In the genomic region with DNA sequence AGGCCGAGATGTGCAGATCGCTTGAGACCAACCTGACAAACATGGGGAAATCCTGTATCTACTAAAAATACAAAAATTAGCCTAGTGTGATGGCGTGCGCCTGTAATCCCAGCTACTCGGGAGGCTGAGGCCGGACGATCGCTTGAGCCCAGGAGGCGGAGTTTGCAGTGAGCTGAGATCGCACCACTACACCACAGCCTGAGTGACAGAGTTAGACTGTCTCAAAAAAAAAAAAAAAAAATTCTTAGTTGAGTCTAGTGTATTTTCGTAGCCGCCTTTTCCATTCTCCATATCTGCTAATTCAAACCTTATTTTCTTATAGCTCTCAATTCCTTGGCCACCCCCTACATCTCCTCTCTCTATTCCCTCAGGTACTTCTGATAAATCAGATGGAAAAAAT, we compare ENCODE assay signal across 8 cellular contexts. TPM values are rescaled to one million over a fixed set of nuclear protein-coding genes. Genes with fewer than 3 reads are reported as not detected.
DNase-seq lines count a peak whose midpoint lies in the region; ATAC-seq and TF ChIP-seq lines count a peak whose summit lies in the region.

No MANE protein-coding gene starts in this region.

- DNase-seq in BJ (ENCODE audit: low read depth) (no peak), LHCN-M2 (ENCODE audit: low read depth) (peak; percentile 27), activated T-cell treated with anti-CD3 and anti-CD28 coated beads for 48 hours (ENCODE audit: low read depth) (peak; percentile 46), fibroblast of pulmonary artery (ENCODE audit: low read depth) (peak; percentile 46), NCI-H1694 (lab: John Stamatoyannopoulos, UW) (no peak)

- no peak overlapping the region for H3K27ac ChIP-seq in rectal smooth muscle tissue (ENCODE audit: low read depth, low read length)

- TF ChIP-seq CTCF in BJ (IDR thresholded peaks at IDR 0.05; ENCODE audit: insufficient read depth, low read depth, low read length) (no peak), fibroblast of pulmonary artery (IDR thresholded peaks at IDR 0.05; ENCODE audit: low read length, missing control alignments) (no peak)

- H3K4me3 ChIP-seq in BJ (ENCODE audit: low read depth, low read length): peak overlapping the region; percentile 86
- H3K4me3 ChIP-seq in fibroblast of pulmonary artery (replicated peaks; ENCODE audit: low read depth, low read length): peak overlapping the region; percentile 85
- H3K4me3 ChIP-seq in rectal smooth muscle tissue (ENCODE audit: low read length): peak overlapping the region; percentile 99

- H3K4me1 ChIP-seq in rectal smooth muscle tissue (ENCODE audit: control insufficient read depth, insufficient read depth, low read length): peaks cover 14% of the 10 kb centered on the region

- POLR2A ChIA-PET in BJ (lab: Charles Lee): interaction anchor here (0.5 to 0.6 kb wide), 2 partner anchors 45 to 72 kb away, joined by 6 to 15 read pairs; partner anchors contain the start of gene REST

- CTCF ChIA-PET in BJ (lab: Yijun Ruan, JAX): interaction anchor here (0.5 to 1.1 kb wide), 4 partner anchors 10 to 1755 kb away, joined by 3 read pairs; no protein-coding TSS in a partner anchor

- H3K27me3 ChIP-seq in BJ (ENCODE audit: control insufficient read depth, insufficient read depth, low read length) (no peaks in the 10 kb centered on the region), rectal smooth muscle tissue (ENCODE audit: control insufficient read depth, insufficient read depth, low read length) (no peaks in the 10 kb centered on the region)

- no peaks in the 10 kb centered on the region for H3K36me3 ChIP-seq in BJ (ENCODE audit: control insufficient read depth, insufficient read depth, low read length)
- H3K36me3 ChIP-seq in rectal smooth muscle tissue (ENCODE audit: control insufficient read depth, insufficient read depth, low read length): no peaks in the 10 kb centered on the region

- H3K9ac ChIP-seq in rectal smooth muscle tissue (ENCODE audit: low read length): no peak overlapping the region

- ATAC-seq in HG02798 (IDR thresholded peaks at IDR 0.05; ENCODE audit: poor library complexity, unreplicated experiment) (no peak), GM19023 (IDR thresholded peaks at IDR 0.05; ENCODE audit: unreplicated experiment) (no peak)

RNA-seq across cellular contexts. Expression of gene POLR2B, which starts 1.0 kb away (rescaled TPM):
- polyA plus RNA-seq in BJ (2011; rRNA removed): 44.6 and 85.0 TPM in 2 replicates
- polyA minus RNA-seq in BJ (2011; rRNA and poly(A)+ RNA removed): 35.6 and 41.3 TPM in 2 replicates
- 129 and 139 TPM in 2 replicates for total RNA-seq in LHCN-M2 (2014; rRNA removed)
- polyA plus RNA-seq in LHCN-M2 (2012): 54.3 TPM

RNA-seq across cellular contexts. Expression of gene NOA1, which starts 2.3 kb away (rescaled TPM):
- polyA plus RNA-seq in BJ (2011; rRNA removed): 15.5 and 15.9 TPM in 2 replicates
- polyA minus RNA-seq in BJ (2011; rRNA and poly(A)+ RNA removed): 6.9 and 7.4 TPM in 2 replicates
- 22.9 and 24.3 TPM in 2 replicates for total RNA-seq in LHCN-M2 (2014; rRNA removed)
- polyA plus RNA-seq in LHCN-M2 (2012): 9.7 TPM

Comparison
In these comparisons a context has a peak if more than half of its experiments do, and no peak if none do; other contexts are left out.
1. DNase-seq: peak in LHCN-M2 (single experiment), activated T-cell treated with anti-CD3 and anti-CD28 coated beads for 48 hours (single experiment) and fibroblast of pulmonary artery (single experiment); none in BJ (single experiment) and NCI-H1694 (single experiment).
2. Peak in every context shown above with its lines, with median percentiles within 50 percentile points of each other: H3K4me3 ChIP-seq.